In genomic region chr9:129863059-129863690, GRCh38 we compare ENCODE assay signal across 1 cellular context.
TF ChIP-seq lines count a peak whose summit lies in the region.

No MANE protein-coding gene starts in this region.

TF ChIP-seq in K562, 482 proteins besides CTCF, POLR2A, EP300 and RAD21 (continued from another document and continues in another):
- TF ChIP-seq, protein P1, sequence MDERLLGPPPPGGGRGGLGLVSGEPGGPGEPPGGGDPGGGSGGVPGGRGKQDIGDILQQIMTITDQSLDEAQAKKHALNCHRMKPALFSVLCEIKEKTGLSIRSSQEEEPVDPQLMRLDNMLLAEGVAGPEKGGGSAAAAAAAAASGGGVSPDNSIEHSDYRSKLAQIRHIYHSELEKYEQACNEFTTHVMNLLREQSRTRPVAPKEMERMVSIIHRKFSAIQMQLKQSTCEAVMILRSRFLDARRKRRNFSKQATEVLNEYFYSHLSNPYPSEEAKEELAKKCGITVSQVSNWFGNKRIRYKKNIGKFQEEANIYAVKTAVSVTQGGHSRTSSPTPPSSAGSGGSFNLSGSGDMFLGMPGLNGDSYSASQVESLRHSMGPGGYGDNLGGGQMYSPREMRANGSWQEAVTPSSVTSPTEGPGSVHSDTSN (CRISPR knock-in tag; IDR thresholded peaks at IDR 0.05; ENCODE audit: low read depth): no peak
- TF ChIP-seq, protein P1 (tag; conservative IDR thresholded peaks at IDR 0.05; ENCODE audit: low read depth): peak; percentile 100
- no peak for TF ChIP-seq HDGF (IDR thresholded peaks at IDR 0.05)
- no peak for TF ChIP-seq HOXB6 (CRISPR knock-in tag; IDR thresholded peaks at IDR 0.05; ENCODE audit: borderline replicate concordance)
- no peak for TF ChIP-seq ZFX (CRISPR knock-in tag; IDR thresholded peaks at IDR 0.05)
- peak; percentile 86 for TF ChIP-seq CEBPG (CRISPR knock-in tag; IDR thresholded peaks at IDR 0.05)
- peak; percentile 89 to 92 for TF ChIP-seq CEBPG (tag; conservative IDR thresholded peaks at IDR 0.05 in 1 of 2, IDR thresholded peaks at IDR 0.05 in 1 of 2)
- no peak for TF ChIP-seq SNRNP70 (optimal IDR thresholded peaks at IDR 0.05; ENCODE audit: low read depth, low read length)
- TF ChIP-seq HNRNPLL (IDR thresholded peaks at IDR 0.05; ENCODE audit: low read depth, low read length, poor library complexity, severe bottlenecking): no peak
- peak; percentile 98 to 99 for TF ChIP-seq RCOR1 (IDR thresholded peaks at IDR 0.05; ENCODE audit: borderline replicate concordance in 1 of 2, low read depth in 2 of 2, low read length in 2 of 2)
- TF ChIP-seq, protein P2, sequence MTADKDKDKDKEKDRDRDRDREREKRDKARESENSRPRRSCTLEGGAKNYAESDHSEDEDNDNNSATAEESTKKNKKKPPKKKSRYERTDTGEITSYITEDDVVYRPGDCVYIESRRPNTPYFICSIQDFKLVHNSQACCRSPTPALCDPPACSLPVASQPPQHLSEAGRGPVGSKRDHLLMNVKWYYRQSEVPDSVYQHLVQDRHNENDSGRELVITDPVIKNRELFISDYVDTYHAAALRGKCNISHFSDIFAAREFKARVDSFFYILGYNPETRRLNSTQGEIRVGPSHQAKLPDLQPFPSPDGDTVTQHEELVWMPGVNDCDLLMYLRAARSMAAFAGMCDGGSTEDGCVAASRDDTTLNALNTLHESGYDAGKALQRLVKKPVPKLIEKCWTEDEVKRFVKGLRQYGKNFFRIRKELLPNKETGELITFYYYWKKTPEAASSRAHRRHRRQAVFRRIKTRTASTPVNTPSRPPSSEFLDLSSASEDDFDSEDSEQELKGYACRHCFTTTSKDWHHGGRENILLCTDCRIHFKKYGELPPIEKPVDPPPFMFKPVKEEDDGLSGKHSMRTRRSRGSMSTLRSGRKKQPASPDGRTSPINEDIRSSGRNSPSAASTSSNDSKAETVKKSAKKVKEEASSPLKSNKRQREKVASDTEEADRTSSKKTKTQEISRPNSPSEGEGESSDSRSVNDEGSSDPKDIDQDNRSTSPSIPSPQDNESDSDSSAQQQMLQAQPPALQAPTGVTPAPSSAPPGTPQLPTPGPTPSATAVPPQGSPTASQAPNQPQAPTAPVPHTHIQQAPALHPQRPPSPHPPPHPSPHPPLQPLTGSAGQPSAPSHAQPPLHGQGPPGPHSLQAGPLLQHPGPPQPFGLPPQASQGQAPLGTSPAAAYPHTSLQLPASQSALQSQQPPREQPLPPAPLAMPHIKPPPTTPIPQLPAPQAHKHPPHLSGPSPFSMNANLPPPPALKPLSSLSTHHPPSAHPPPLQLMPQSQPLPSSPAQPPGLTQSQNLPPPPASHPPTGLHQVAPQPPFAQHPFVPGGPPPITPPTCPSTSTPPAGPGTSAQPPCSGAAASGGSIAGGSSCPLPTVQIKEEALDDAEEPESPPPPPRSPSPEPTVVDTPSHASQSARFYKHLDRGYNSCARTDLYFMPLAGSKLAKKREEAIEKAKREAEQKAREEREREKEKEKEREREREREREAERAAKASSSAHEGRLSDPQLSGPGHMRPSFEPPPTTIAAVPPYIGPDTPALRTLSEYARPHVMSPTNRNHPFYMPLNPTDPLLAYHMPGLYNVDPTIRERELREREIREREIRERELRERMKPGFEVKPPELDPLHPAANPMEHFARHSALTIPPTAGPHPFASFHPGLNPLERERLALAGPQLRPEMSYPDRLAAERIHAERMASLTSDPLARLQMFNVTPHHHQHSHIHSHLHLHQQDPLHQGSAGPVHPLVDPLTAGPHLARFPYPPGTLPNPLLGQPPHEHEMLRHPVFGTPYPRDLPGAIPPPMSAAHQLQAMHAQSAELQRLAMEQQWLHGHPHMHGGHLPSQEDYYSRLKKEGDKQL (CRISPR knock-in tag; IDR thresholded peaks at IDR 0.05; ENCODE audit: borderline replicate concordance): peak; percentile 97; the same call in 1 of the 2 replicates
- no peak for TF ChIP-seq CEBPZ (IDR thresholded peaks at IDR 0.05; ENCODE audit: borderline replicate concordance, low read depth, low read length)
- TF ChIP-seq ZNF124 (CRISPR knock-in tag; IDR thresholded peaks at IDR 0.05): no peak
- no peak for TF ChIP-seq CTCFL (IDR thresholded peaks at IDR 0.05; ENCODE audit: borderline replicate concordance, insufficient read depth, low read depth, low read length, poor library complexity, severe bottlenecking)
- TF ChIP-seq ZNF3 (CRISPR knock-in tag; IDR thresholded peaks at IDR 0.05): no peak
- TF ChIP-seq HNRNPUL1 (IDR thresholded peaks at IDR 0.05; ENCODE audit: low read length): no peak
- TF ChIP-seq, protein P3, sequence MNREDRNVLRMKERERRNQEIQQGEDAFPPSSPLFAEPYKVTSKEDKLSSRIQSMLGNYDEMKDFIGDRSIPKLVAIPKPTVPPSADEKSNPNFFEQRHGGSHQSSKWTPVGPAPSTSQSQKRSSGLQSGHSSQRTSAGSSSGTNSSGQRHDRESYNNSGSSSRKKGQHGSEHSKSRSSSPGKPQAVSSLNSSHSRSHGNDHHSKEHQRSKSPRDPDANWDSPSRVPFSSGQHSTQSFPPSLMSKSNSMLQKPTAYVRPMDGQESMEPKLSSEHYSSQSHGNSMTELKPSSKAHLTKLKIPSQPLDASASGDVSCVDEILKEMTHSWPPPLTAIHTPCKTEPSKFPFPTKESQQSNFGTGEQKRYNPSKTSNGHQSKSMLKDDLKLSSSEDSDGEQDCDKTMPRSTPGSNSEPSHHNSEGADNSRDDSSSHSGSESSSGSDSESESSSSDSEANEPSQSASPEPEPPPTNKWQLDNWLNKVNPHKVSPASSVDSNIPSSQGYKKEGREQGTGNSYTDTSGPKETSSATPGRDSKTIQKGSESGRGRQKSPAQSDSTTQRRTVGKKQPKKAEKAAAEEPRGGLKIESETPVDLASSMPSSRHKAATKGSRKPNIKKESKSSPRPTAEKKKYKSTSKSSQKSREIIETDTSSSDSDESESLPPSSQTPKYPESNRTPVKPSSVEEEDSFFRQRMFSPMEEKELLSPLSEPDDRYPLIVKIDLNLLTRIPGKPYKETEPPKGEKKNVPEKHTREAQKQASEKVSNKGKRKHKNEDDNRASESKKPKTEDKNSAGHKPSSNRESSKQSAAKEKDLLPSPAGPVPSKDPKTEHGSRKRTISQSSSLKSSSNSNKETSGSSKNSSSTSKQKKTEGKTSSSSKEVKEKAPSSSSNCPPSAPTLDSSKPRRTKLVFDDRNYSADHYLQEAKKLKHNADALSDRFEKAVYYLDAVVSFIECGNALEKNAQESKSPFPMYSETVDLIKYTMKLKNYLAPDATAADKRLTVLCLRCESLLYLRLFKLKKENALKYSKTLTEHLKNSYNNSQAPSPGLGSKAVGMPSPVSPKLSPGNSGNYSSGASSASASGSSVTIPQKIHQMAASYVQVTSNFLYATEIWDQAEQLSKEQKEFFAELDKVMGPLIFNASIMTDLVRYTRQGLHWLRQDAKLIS (CRISPR knock-in tag; IDR thresholded peaks at IDR 0.05): peak; percentile 96
- peak; percentile 97 for TF ChIP-seq STAT5A (IDR thresholded peaks at IDR 0.05; ENCODE audit: borderline replicate concordance, low read length)
- TF ChIP-seq MITF (IDR thresholded peaks at IDR 0.05): peak; percentile 95
- TF ChIP-seq, protein P4, sequence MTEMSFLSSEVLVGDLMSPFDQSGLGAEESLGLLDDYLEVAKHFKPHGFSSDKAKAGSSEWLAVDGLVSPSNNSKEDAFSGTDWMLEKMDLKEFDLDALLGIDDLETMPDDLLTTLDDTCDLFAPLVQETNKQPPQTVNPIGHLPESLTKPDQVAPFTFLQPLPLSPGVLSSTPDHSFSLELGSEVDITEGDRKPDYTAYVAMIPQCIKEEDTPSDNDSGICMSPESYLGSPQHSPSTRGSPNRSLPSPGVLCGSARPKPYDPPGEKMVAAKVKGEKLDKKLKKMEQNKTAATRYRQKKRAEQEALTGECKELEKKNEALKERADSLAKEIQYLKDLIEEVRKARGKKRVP (CRISPR knock-in tag; IDR thresholded peaks at IDR 0.05): peak; percentile 79
- TF ChIP-seq ZBTB7A (IDR thresholded peaks at IDR 0.05; ENCODE audit: borderline replicate concordance, control insufficient read depth, low read depth, low read length): peak; percentile 91; the same call in 1 of the 2 replicates
- TF ChIP-seq ZFPM2 (CRISPR knock-in tag; IDR thresholded peaks at IDR 0.05): no peak
- TF ChIP-seq E2F3 (CRISPR knock-in tag; IDR thresholded peaks at IDR 0.05): peak; percentile 95
- TF ChIP-seq TBL1XR1 (IDR thresholded peaks at IDR 0.05; ENCODE audit: low read length in 2 of 2): peak; percentile 98 to 99
- peak; percentile 99 for TF ChIP-seq SMARCB1 (IDR thresholded peaks at IDR 0.05; ENCODE audit: insufficient read length, low read depth)
- TF ChIP-seq CBX1 (IDR thresholded peaks at IDR 0.05; ENCODE audit: low read depth): no peak
- TF ChIP-seq FOXP4 (CRISPR knock-in tag; IDR thresholded peaks at IDR 0.05; ENCODE audit: borderline replicate concordance): peak; percentile 96
- peak; percentile 83 to 86 for TF ChIP-seq NRF1 (conservative IDR thresholded peaks at IDR 0.05 in 1 of 2, IDR thresholded peaks at IDR 0.05 in 1 of 2)
